ENCODE assay signal across 10 cellular contexts in the genomic region with DNA sequence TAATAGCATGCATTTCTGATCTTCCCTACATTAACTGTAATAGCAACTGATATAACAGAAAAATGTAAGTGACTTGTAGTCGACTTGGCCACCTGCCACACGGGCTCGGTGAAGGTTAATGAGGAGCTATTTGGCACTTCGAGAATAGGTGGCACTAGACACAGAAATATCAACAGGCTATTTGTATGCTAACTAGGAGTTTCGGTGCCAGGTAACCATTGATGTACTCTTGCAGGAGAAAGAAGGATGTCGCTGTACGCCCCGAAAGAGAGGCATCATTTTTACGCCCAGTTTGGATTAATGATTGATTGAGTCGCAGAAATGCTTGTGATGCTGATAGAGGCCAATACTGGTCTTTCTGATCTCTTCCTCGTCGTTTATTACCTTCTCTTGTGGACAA. TPM values are rescaled to one million over a fixed set of nuclear protein-coding genes. Genes with fewer than 3 reads are reported as not detected.
A peak's percentile ranks its signal among the peaks of the same experiment; 100 is the strongest.
DNase-seq lines count a peak whose midpoint lies in the region; ATAC-seq and TF ChIP-seq lines count a peak whose summit lies in the region.
"Had no signal": no experiment of that assay in that cellular context is flagged by ENCODE, and none has a peak within 500 bp of the region (broad histone marks: within the 10 kb centered on the region; RNA-seq: fewer than 3 reads in every experiment).

No MANE protein-coding gene starts in this region.

- H4K20me1 ChIP-seq in GM23338 (replicated peaks; ENCODE audit: insufficient read depth) = peaks cover 40% of the 10 kb centered on the region

- H3K36me3 Mint-ChIP-seq in GM23338 (ENCODE audit: low read depth) = no peaks in the 10 kb centered on the region; the same call in 2 of the 3 replicates

- intact Hi-C loops in gastrocnemius medialis (cut with DNase I; ENCODE audit: low total_unique reads) = no loop called here

- no peak overlapping the region for H2AFZ ChIP-seq in GM23338

- H3K79me2 ChIP-seq in GM23338 (replicated peaks; ENCODE audit: insufficient read depth) = no peaks in the 10 kb centered on the region

- ATAC-seq in GM23338 (no peak), gastrocnemius medialis (no peak), GM21367 (IDR thresholded peaks at IDR 0.05; ENCODE audit: unreplicated experiment) (no peak)

- H3K4me1 Mint-ChIP-seq in GM23338 = peaks cover 57% of the 10 kb centered on the region

- H3K9me3 Mint-ChIP-seq in GM23338 = peaks cover 10% of the 10 kb centered on the region; the same call in 2 of the 3 replicates

- H3K27me3 Mint-ChIP-seq in GM23338 (ENCODE audit: insufficient read depth, low read depth, poor library complexity) = peaks cover 98% of the 10 kb centered on the region

- peaks cover 21% of the 10 kb centered on the region for H3F3A ChIP-seq in GM23338 (replicated peaks; ENCODE audit: low read depth)

- H3K36me3 ChIP-seq in GM23338 (ENCODE audit: insufficient read depth) = no peaks in the 10 kb centered on the region
- H3K36me3 ChIP-seq in gastrocnemius medialis = no peaks in the 10 kb centered on the region
- H3K36me3 ChIP-seq: uterus had no signal

- H3K4me1 ChIP-seq in GM23338 (ENCODE audit: insufficient read depth) (peaks cover 50% of the 10 kb centered on the region), gastrocnemius medialis (peaks cover 13 to 20% of the 10 kb centered on the region in 2 donors)

- TF ChIP-seq POLR2A in gastrocnemius medialis (IDR thresholded peaks at IDR 0.05) = no peak

- peaks cover 98% of the 10 kb centered on the region for H3K27me3 ChIP-seq in GM23338 (ENCODE audit: insufficient read depth)
- H3K27me3 ChIP-seq in gastrocnemius medialis = peaks cover 62 to 81% (median 69%) of the 10 kb centered on the region in 3 donors

- H3K27ac Mint-ChIP-seq in GM23338 = no peak overlapping the region

- no peaks in the 10 kb centered on the region for H3K9me3 ChIP-seq in gastrocnemius medialis
- H3K9me3 ChIP-seq: uterus had no signal

- peak overlapping the region; percentile 74 for H3K4me3 Mint-ChIP-seq in GM23338

- H3K4me3 ChIP-seq in GM23338 (peak overlapping the region; percentile 38), coronary artery (peak overlapping the region; percentile 66), gastrocnemius medialis (peak overlapping the region; percentile 46 to 54 (median 50))
- H3K4me3 ChIP-seq: uterus had no signal

- no peak overlapping the region for H3K27ac ChIP-seq in GM23338 (ENCODE audit: low read depth)
- H3K27ac ChIP-seq in coronary artery = no peak overlapping the region
- H3K27ac ChIP-seq in gastrocnemius medialis = peak overlapping the region; percentile 40 to 76 (median 44)
- no peak overlapping the region for H3K27ac ChIP-seq in caudate nucleus (ENCODE audit: low read depth, low read length)
- H3K27ac ChIP-seq: uterus had no signal

- H3K4me2 ChIP-seq in GM23338 = peak overlapping the region; percentile 93

- DNase-seq in GM23338 (ENCODE audit: low spot score) = no peak
- peak; percentile 52 to 56 for DNase-seq in NCI-H526 (lab: John Stamatoyannopoulos, UW)
- DNase-seq in coronary artery (ENCODE audit: low spot score) = no peak
- no peak for DNase-seq in gastrocnemius medialis
- no peak for DNase-seq in AG08395 (ENCODE audit: low spot score)
- DNase-seq in caudate nucleus (lab: John Stamatoyannopoulos, UW) = no peak
- no peak for DNase-seq in cerebellum (ENCODE audit: low spot score)

- TF ChIP-seq CTCF in GM23338 (conservative IDR thresholded peaks at IDR 0.05; ENCODE audit: low read depth in 2 of 2) (no peak), coronary artery (IDR thresholded peaks at IDR 0.05) (no peak), gastrocnemius medialis (IDR thresholded peaks at IDR 0.05 in 4 of 5, conservative IDR thresholded peaks at IDR 0.05 in 1 of 5) (no peak)

- in situ Hi-C loops in gastrocnemius medialis (cut with MboI; ENCODE audit: low sequenced_read_pairs in 4 of 4) = no loop called here

- H3K9me2 ChIP-seq in GM23338 (ENCODE audit: insufficient read depth) = no peaks in the 10 kb centered on the region

TF ChIP-seq in GM23338, 12 proteins besides CTCF, POLR2A, EP300 and RAD21:
- TF ChIP-seq EZH2phosphoT487 (IDR thresholded peaks at IDR 0.05; ENCODE audit: unreplicated experiment) (peak; percentile 61), POLR2AphosphoS5 (IDR thresholded peaks at IDR 0.05; ENCODE audit: low read depth) (no peak), EZH2 (IDR thresholded peaks at IDR 0.05; ENCODE audit: low read depth, unreplicated experiment) (peak; percentile 79), NANOG (IDR thresholded peaks at IDR 0.05; ENCODE audit: borderline replicate concordance) (no peak), ZNF114 (CRISPR knock-in tag; IDR thresholded peaks at IDR 0.05) (no peak)
- TF ChIP-seq, protein P1, sequence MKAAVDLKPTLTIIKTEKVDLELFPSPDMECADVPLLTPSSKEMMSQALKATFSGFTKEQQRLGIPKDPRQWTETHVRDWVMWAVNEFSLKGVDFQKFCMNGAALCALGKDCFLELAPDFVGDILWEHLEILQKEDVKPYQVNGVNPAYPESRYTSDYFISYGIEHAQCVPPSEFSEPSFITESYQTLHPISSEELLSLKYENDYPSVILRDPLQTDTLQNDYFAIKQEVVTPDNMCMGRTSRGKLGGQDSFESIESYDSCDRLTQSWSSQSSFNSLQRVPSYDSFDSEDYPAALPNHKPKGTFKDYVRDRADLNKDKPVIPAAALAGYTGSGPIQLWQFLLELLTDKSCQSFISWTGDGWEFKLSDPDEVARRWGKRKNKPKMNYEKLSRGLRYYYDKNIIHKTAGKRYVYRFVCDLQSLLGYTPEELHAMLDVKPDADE (IDR thresholded peaks at IDR 0.05) = 0 out of 2 replicates have a peak, but pooled peaks have one; percentile 11

RNA-seq across cellular contexts. Expression of a gene that starts 0.5 kb away (rescaled TPM):
- total RNA-seq in GM23338 (2014; rRNA removed; shearing (Covaris generic)) = not detected in 2 replicates
- not detected in 2 replicates for polyA plus RNA-seq in GM23338 (2016; fragmentation: Nextera tagmentation; extraction: Ambion mirVana)
- total RNA-seq in gastrocnemius medialis (1 to 10 TPM in 3 of 4 donors, under 1 TPM in 1; 0.91 to 8.0 (median 2.5) TPM), cerebellum (0.45 TPM)
- total RNA-seq: dermis microvascular lymphatic vessel endothelial cell had no signal

Comparison
In these comparisons a context has a peak if more than half of its experiments do, and no peak if none do; other contexts are left out.
1. DNase-seq: peak in NCI-H526 (2 of 2); none in GM23338 (single experiment), coronary artery (single experiment), gastrocnemius medialis (0 of 2), AG08395 (single experiment), caudate nucleus (0 of 61) and cerebellum (single experiment).
2. H3K27ac ChIP-seq: peak in gastrocnemius medialis (4 of 4); none in GM23338 (single experiment), coronary artery (0 of 2) and caudate nucleus (single experiment).
3. Peak in every context shown above with its lines, with median percentiles within 50 percentile points of each other: H3K4me3 ChIP-seq.